9 cellular contexts compared by ENCODE assay signal in genomic region chr3:171801738-171802600, GRCh38. TPM values are rescaled to one million over a fixed set of nuclear protein-coding genes. Genes with fewer than 3 reads are reported as not detected.
DNase-seq lines count a peak whose midpoint lies in the region; ATAC-seq and TF ChIP-seq lines count a peak whose summit lies in the region.
"Had no signal": no experiment of that assay in that cellular context is flagged by ENCODE, and none has a peak within 500 bp of the region (broad histone marks: within the 10 kb centered on the region; RNA-seq: fewer than 3 reads in every experiment).

No MANE protein-coding gene starts in this region.

- peaks cover 15% of the 10 kb centered on the region for H3K4me1 ChIP-seq in muscle layer of colon (ENCODE audit: insufficient read depth, low read length)
- H3K4me1 ChIP-seq: BE2C had no signal

- DNase-seq in A172 (ENCODE audit: low spot score) (peak; percentile 92), coronary artery (ENCODE audit: low spot score) (no peak), globus pallidus (ENCODE audit: low spot score) (no peak), NCI-H82 (lab: John Stamatoyannopoulos, UW) (no peak)
- no peak for DNase-seq in stimulated activated CD4-positive, alpha-beta T cell treated with anti-CD3 and anti-CD28 coated beads, Interleukin-4, amount 100 ng/mL, for 24 hours
- DNase-seq: BE2C had no signal

- no peak for TF ChIP-seq CTCF in coronary artery (IDR thresholded peaks at IDR 0.05)

- H3K9ac ChIP-seq in muscle layer of colon (ENCODE audit: low read length), result no peak overlapping the region

- no peaks in the 10 kb centered on the region for H3K36me3 ChIP-seq in muscle layer of colon (ENCODE audit: insufficient read depth, low read length)
- H3K36me3 ChIP-seq: BE2C had no signal

- H3K9me3 ChIP-seq in muscle layer of colon (ENCODE audit: low read length), result no peaks in the 10 kb centered on the region
- H3K9me3 ChIP-seq: BE2C had no signal

- ATAC-seq in HG03432 (IDR thresholded peaks at IDR 0.05; ENCODE audit: unreplicated experiment), result peak; percentile 36
- ATAC-seq in HG03520 (IDR thresholded peaks at IDR 0.05; ENCODE audit: unreplicated experiment), result no peak

- H3K27ac ChIP-seq in coronary artery (peak overlapping the region; percentile 45 to 74), muscle layer of colon (ENCODE audit: low read depth, low read length) (peak overlapping the region; percentile 8)

- no peak overlapping the region for H3K4me3 ChIP-seq in coronary artery
- H3K4me3 ChIP-seq in muscle layer of colon (ENCODE audit: low read depth in 1 of 2, low read length in 2 of 2), result no peak overlapping the region

- no peaks in the 10 kb centered on the region for H3K27me3 ChIP-seq in muscle layer of colon (ENCODE audit: control insufficient read depth in 1 of 2, insufficient read depth in 2 of 2, low read length in 2 of 2)
- H3K27me3 ChIP-seq: BE2C had no signal

RNA-seq across cellular contexts. Expression of gene PLD1, which starts 8.3 kb away (rescaled TPM):
- 11.0 and 15.9 TPM in 2 replicates for total RNA-seq in A172 (2014; rRNA removed; shearing (Covaris generic))

RNA-seq across cellular contexts. Expression of gene TMEM212, which starts 41.2 kb away (rescaled TPM):
- total RNA-seq in A172 (2014; rRNA removed; shearing (Covaris generic)), result not detected in 2 replicates
